4 cellular contexts compared by ENCODE assay signal in genomic region chr9:72521011-72521410, GRCh38. TPM values are rescaled to one million over a fixed set of nuclear protein-coding genes. Genes with fewer than 3 reads are reported as not detected.
"Had no signal": no experiment of that assay in that cellular context is flagged by ENCODE, and none has a peak within 500 bp of the region (broad histone marks: within the 10 kb centered on the region; RNA-seq: fewer than 3 reads in every experiment).

No MANE protein-coding gene starts in this region.

RNA-seq across cellular contexts. Expression of gene TMC1, which starts 0.4 kb away (rescaled TPM):
- total RNA-seq: HT1080, IMR-90, K562 had no signal
- polyA plus RNA-seq: IgD-negative memory B cell, IMR-90 had no signal
